Comparison of ENCODE assay signal across 13 cellular contexts in the genomic region with DNA sequence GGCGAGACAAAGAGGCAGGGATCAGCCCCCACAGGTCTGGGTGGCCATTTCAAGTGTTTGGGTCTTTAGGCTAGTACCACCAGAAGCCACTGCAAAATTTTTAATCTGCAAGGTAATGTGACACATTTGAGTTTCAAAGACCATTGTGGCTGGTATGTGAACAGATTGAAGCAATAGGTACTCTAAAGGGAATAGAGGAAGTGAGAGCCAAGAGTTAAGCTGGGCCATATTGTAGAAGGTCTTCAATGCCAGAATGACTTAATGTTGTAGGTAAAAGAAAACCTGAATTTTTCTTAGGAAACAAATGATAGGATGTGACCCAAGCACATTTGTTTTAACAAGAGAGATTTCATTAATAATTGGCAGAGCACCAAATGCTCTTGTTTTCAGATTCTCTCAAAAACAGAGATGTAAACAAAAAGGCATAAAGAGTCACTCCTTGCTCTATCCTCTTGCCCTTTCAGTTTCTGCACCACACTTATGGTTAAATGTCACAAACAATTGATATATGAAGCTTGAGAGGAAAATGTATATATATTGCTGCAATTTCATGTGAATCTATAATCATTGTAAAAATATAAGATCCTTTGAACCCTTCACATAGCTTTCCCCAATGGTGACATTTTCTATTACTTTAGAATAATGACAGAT.
DNase-seq lines count a peak whose midpoint lies in the region; ATAC-seq, FAIRE-seq and TF ChIP-seq lines count a peak whose summit lies in the region.
"Had no signal": no experiment of that assay in that cellular context is flagged by ENCODE, and none has a peak within 500 bp of the region (broad histone marks: within the 10 kb centered on the region; RNA-seq: fewer than 3 reads in every experiment).

No MANE protein-coding gene starts in this region.

- no peak overlapping the region for H2AFZ ChIP-seq in osteoblast (ENCODE audit: low read length)

- ATAC-seq in GM18508 (IDR thresholded peaks at IDR 0.05; ENCODE audit: insufficient read depth, unreplicated experiment), result peak; percentile 80
- ATAC-seq in GM19452 (IDR thresholded peaks at IDR 0.05; ENCODE audit: unreplicated experiment), result peak; percentile 79
- peak; percentile 92 for ATAC-seq in HG02885 (IDR thresholded peaks at IDR 0.05; ENCODE audit: poor library complexity, unreplicated experiment)
- ATAC-seq in HG03565 (IDR thresholded peaks at IDR 0.05; ENCODE audit: unreplicated experiment), result peak; percentile 86

- no peak for FAIRE-seq in RCC 7860 (lab: Jason Lieb, UNC)
- FAIRE-seq: GM18507 had no signal

- 33 to 70% methylated on average over 1 of the region's 1 CpG for WGBS in esophagus squamous epithelium, 2 donors

- H4K20me1 ChIP-seq in osteoblast (ENCODE audit: insufficient read depth, low read length), result no peaks in the 10 kb centered on the region

- H3K9me3 ChIP-seq in osteoblast (ENCODE audit: low read depth, low read length) (no peaks in the 10 kb centered on the region), esophagus squamous epithelium (no peaks in the 10 kb centered on the region)

- H3K27me3 ChIP-seq in osteoblast (ENCODE audit: insufficient read depth, low read length) (no peaks in the 10 kb centered on the region), esophagus squamous epithelium (no peaks in the 10 kb centered on the region)

- H3K4me1 ChIP-seq in osteoblast (ENCODE audit: insufficient read depth, low read length), result no peaks in the 10 kb centered on the region
- no peaks in the 10 kb centered on the region for H3K4me1 ChIP-seq in esophagus squamous epithelium

- TF ChIP-seq CTCF in osteoblast (IDR thresholded peaks at IDR 0.05; ENCODE audit: extremely low read depth, low read depth, low read length) (no peak), esophagus squamous epithelium (IDR thresholded peaks at IDR 0.05) (no peak)

- intact Hi-C loops in esophagus squamous epithelium (cut with DNase I), result no loop called here

- H3K4me2 ChIP-seq in osteoblast (ENCODE audit: insufficient read depth, low read length), result no peak overlapping the region

- H3K27ac ChIP-seq in osteoblast (ENCODE audit: low read depth, low read length) (no peak overlapping the region), esophagus squamous epithelium (no peak overlapping the region)

- H3K36me3 ChIP-seq in osteoblast (ENCODE audit: insufficient read depth, low read length) (no peaks in the 10 kb centered on the region), esophagus squamous epithelium (no peaks in the 10 kb centered on the region)

- no peak for TF ChIP-seq POLR2A in esophagus squamous epithelium (IDR thresholded peaks at IDR 0.05)

- no peak for DNase-seq in RCC 7860 (ENCODE audit: low spot score)
- DNase-seq in osteoblast (ENCODE audit: insufficient read length, low spot score, missing footprints), result no peak
- DNase-seq in esophagus squamous epithelium (lab: John Stamatoyannopoulos, UW), result no peak
- no peak for DNase-seq in C1 segment of cervical spinal cord (lab: John Stamatoyannopoulos, UW)
- DNase-seq: activated CD4-positive, alpha-beta T cell treated with anti-CD3 and anti-CD28 coated beads for 1 hour; aorta; DMS79; NCI-H187 treated with DMSO at 0.1 percent for 48 hours had no signal

- H3K4me3 ChIP-seq in osteoblast (ENCODE audit: insufficient read depth, low read length), result no peak overlapping the region
- no peak overlapping the region for H3K4me3 ChIP-seq in esophagus squamous epithelium

- H3K79me2 ChIP-seq in osteoblast (ENCODE audit: insufficient read depth, low read length), result no peaks in the 10 kb centered on the region
